Comparison of ENCODE assay signal across 8 cellular contexts in genomic region chr19:41325640-41325946, GRCh38. TPM values are rescaled to one million over a fixed set of nuclear protein-coding genes. Genes with fewer than 3 reads are reported as not detected.
DNase-seq lines count a peak whose midpoint lies in the region; ATAC-seq and TF ChIP-seq lines count a peak whose summit lies in the region.

No MANE protein-coding gene starts in this region.

- H2BK120ac ChIP-seq in mesendoderm (ENCODE audit: low read depth, low read length): peak overlapping the region; percentile 86

- no peak for DNase-seq in activated CD4-positive, alpha-beta T cell treated with anti-CD3 and anti-CD28 coated beads, Interleukin-2, amount 10 ng/mL, durations not matched to agents 7 days and 5 days
- DNase-seq in activated CD4-positive, alpha-beta T cell treated with anti-CD3 and anti-CD28 coated beads for 1 hour: no peak
- DNase-seq in central memory CD8-positive, alpha-beta T cell (ENCODE audit: low spot score in 2 of 2): no peak
- no peak for DNase-seq in mesendoderm
- no peak for DNase-seq in testis
- DNase-seq in MM.1S: no peak
- DNase-seq in SW480 (ENCODE audit: low spot score): no peak

- no peak overlapping the region for H2AFZ ChIP-seq in MM.1S (ENCODE audit: low read length)

- H4K8ac ChIP-seq in mesendoderm (ENCODE audit: low read depth, low read length): peak overlapping the region; percentile 30

- H4K20me1 ChIP-seq in MM.1S (ENCODE audit: insufficient read depth, low read length): no peaks in the 10 kb centered on the region

- H3K4me2 ChIP-seq in mesendoderm (ENCODE audit: low read length) (peak overlapping the region; percentile 39), MM.1S (ENCODE audit: low read depth, low read length) (no peak overlapping the region)

- peaks cover 65% of the 10 kb centered on the region for H3K4me1 Mint-ChIP-seq in activated CD4-positive, alpha-beta T cell treated with anti-CD3 and anti-CD28 coated beads, Interleukin-2, amount 10 ng/mL, durations not matched to agents 7 days and 5 days
- H3K4me1 Mint-ChIP-seq in central memory CD8-positive, alpha-beta T cell: peaks cover 63% of the 10 kb centered on the region

- H2BK15ac ChIP-seq in mesendoderm (replicated peaks; ENCODE audit: low read depth): no peak overlapping the region

- H3K79me2 ChIP-seq in mesendoderm (ENCODE audit: control insufficient read depth, insufficient read depth, low read length): peaks cover 2% of the 10 kb centered on the region
- peaks cover 3% of the 10 kb centered on the region; the same call in 1 of the 2 replicates for H3K79me2 ChIP-seq in MM.1S (ENCODE audit: low read length)

- peaks cover 39% of the 10 kb centered on the region for H3K4me1 ChIP-seq in mesendoderm (ENCODE audit: control insufficient read depth, low read depth, low read length)
- H3K4me1 ChIP-seq in testis: peaks cover 51% of the 10 kb centered on the region
- H3K4me1 ChIP-seq in MM.1S (ENCODE audit: low read length): peaks cover 18% of the 10 kb centered on the region

- no peak for TF ChIP-seq POLR2A in testis (IDR thresholded peaks at IDR 0.05)

- no peaks in the 10 kb centered on the region for H3K9me2 ChIP-seq in MM.1S (replicated peaks; ENCODE audit: insufficient read depth, low read length)

- no peak overlapping the region for H4K5ac ChIP-seq in mesendoderm (ENCODE audit: low read length)

- H2BK5ac ChIP-seq in mesendoderm (ENCODE audit: low read length): peak overlapping the region; percentile 100

- POLR2A ChIA-PET in activated CD4-positive, alpha-beta T cell treated with anti-CD3 and anti-CD28 coated beads, Interleukin-2, amount 10 ng/mL, durations not matched to agents 7 days and 5 days (lab: Charles Lee): no interaction called here

- intact Hi-C loops in testis (cut with DNase I; ENCODE audit: low total_unique reads): no loop called here

- WGBS in mesendoderm (ENCODE audit: extremely low coverage, insufficient coverage, low lambda C conversion rate): no CpG with 5 or more reads among the region's 10 CpGs
- 26 to 33% methylated on average over 5 to 7 of the region's 10 CpGs for WGBS in testis, 2 donors

- H3K9me3 ChIP-seq in testis: no peaks in the 10 kb centered on the region
- H3K9me3 ChIP-seq in MM.1S (replicated peaks; ENCODE audit: insufficient read depth, low read length): no peaks in the 10 kb centered on the region

- no peaks in the 10 kb centered on the region for H3K9me3 Mint-ChIP-seq in activated CD4-positive, alpha-beta T cell treated with anti-CD3 and anti-CD28 coated beads, Interleukin-2, amount 10 ng/mL, durations not matched to agents 7 days and 5 days
- no peaks in the 10 kb centered on the region for H3K9me3 Mint-ChIP-seq in central memory CD8-positive, alpha-beta T cell

- H3K27me3 ChIP-seq in mesendoderm (ENCODE audit: insufficient read depth, low read length, poor library complexity) (no peaks in the 10 kb centered on the region), testis (no peaks in the 10 kb centered on the region), MM.1S (replicated peaks; ENCODE audit: insufficient read depth, low read length) (no peaks in the 10 kb centered on the region)

- peaks cover 1% of the 10 kb centered on the region for H3K36me3 ChIP-seq in mesendoderm (ENCODE audit: control insufficient read depth, insufficient read depth, low read length)
- H3K36me3 ChIP-seq in testis (ENCODE audit: low read depth, missing control alignments): no peaks in the 10 kb centered on the region
- no peaks in the 10 kb centered on the region for H3K36me3 ChIP-seq in MM.1S (replicated peaks; ENCODE audit: insufficient read depth, low read length)

- CTCF ChIA-PET in activated CD4-positive, alpha-beta T cell treated with anti-CD3 and anti-CD28 coated beads, Interleukin-2, amount 10 ng/mL, durations not matched to agents 7 days and 5 days (lab: Charles Lee): interaction anchor here (0.6 to 1.7 kb wide), 4 partner anchors 9 to 893 kb away, joined by 3 to 10 read pairs (median 6); no protein-coding TSS in a partner anchor

- peak overlapping the region; percentile 57 for H2AK5ac ChIP-seq in mesendoderm (ENCODE audit: low read length)

- H3K23ac ChIP-seq in mesendoderm (ENCODE audit: low read length): no peak overlapping the region

- peak overlapping the region; percentile 70 for H3K9ac ChIP-seq in mesendoderm (ENCODE audit: low read length)
- no peak overlapping the region for H3K9ac ChIP-seq in MM.1S (ENCODE audit: low read length)

- peaks cover 2% of the 10 kb centered on the region for H3K79me1 ChIP-seq in mesendoderm (ENCODE audit: low read length)

- TF ChIP-seq CTCF in testis (IDR thresholded peaks at IDR 0.05) (no peak), MM.1S (IDR thresholded peaks at IDR 0.05; ENCODE audit: low read length) (no peak)

- ATAC-seq in central memory CD8-positive, alpha-beta T cell (replicated peaks; ENCODE audit: extremely low read depth, poor library complexity, severe bottlenecking): no peak
- no peak for ATAC-seq in GM21528 (IDR thresholded peaks at IDR 0.05; ENCODE audit: low FRiP score, unreplicated experiment)

- no peak overlapping the region for H3K4me3 ChIP-seq in mesendoderm (ENCODE audit: low read length)
- no peak overlapping the region for H3K4me3 ChIP-seq in testis
- H3K4me3 ChIP-seq in MM.1S (ENCODE audit: low read length): no peak overlapping the region

- H3K27ac ChIP-seq in mesendoderm (ENCODE audit: low read depth, low read length): peak overlapping the region; percentile 99
- peak overlapping the region; percentile 84 to 88 for H3K27ac ChIP-seq in testis
- no peak overlapping the region for H3K27ac ChIP-seq in MM.1S (ENCODE audit: low read length)

- peaks cover 28% of the 10 kb centered on the region for H3F3A ChIP-seq in MM.1S (ENCODE audit: insufficient read depth, low read length)

- H3K18ac ChIP-seq in mesendoderm (ENCODE audit: low read length): peak overlapping the region; percentile 86

- H3K4ac ChIP-seq in mesendoderm (ENCODE audit: low read depth, low read length): peak overlapping the region; percentile 92

- H3K27ac Mint-ChIP-seq in activated CD4-positive, alpha-beta T cell treated with anti-CD3 and anti-CD28 coated beads, Interleukin-2, amount 10 ng/mL, durations not matched to agents 7 days and 5 days: peak overlapping the region; percentile 82
- H3K27ac Mint-ChIP-seq in central memory CD8-positive, alpha-beta T cell (ENCODE audit: low read depth): peak overlapping the region; percentile 96

- H3K56ac ChIP-seq in mesendoderm (ENCODE audit: low read length): peak overlapping the region; percentile 95

- no peaks in the 10 kb centered on the region for H3K27me3 Mint-ChIP-seq in activated CD4-positive, alpha-beta T cell treated with anti-CD3 and anti-CD28 coated beads, Interleukin-2, amount 10 ng/mL, durations not matched to agents 7 days and 5 days
- no peaks in the 10 kb centered on the region for H3K27me3 Mint-ChIP-seq in central memory CD8-positive, alpha-beta T cell

- no peak overlapping the region for H3K4me3 Mint-ChIP-seq in activated CD4-positive, alpha-beta T cell treated with anti-CD3 and anti-CD28 coated beads, Interleukin-2, amount 10 ng/mL, durations not matched to agents 7 days and 5 days
- peak overlapping the region; percentile 70 for H3K4me3 Mint-ChIP-seq in central memory CD8-positive, alpha-beta T cell

- H3K36me3 Mint-ChIP-seq in activated CD4-positive, alpha-beta T cell treated with anti-CD3 and anti-CD28 coated beads, Interleukin-2, amount 10 ng/mL, durations not matched to agents 7 days and 5 days (ENCODE audit: low read depth): peaks cover 47% of the 10 kb centered on the region
- peaks cover 78% of the 10 kb centered on the region for H3K36me3 Mint-ChIP-seq in central memory CD8-positive, alpha-beta T cell (ENCODE audit: insufficient read depth)

RNA-seq across cellular contexts. Expression of gene CCDC97, which starts 15.6 kb away (rescaled TPM):
- total RNA-seq in activated CD4-positive, alpha-beta T cell treated with anti-CD3 and anti-CD28 coated beads, Interleukin-2, amount 10 ng/mL, durations not matched to agents 7 days and 5 days: 10 to 100 TPM; 50.4 to 51.7 TPM
- 33.2 TPM for polyA plus RNA-seq in mesendoderm (2013, experiment 1 of 2)
- 32.2 TPM for polyA plus RNA-seq in mesendoderm (2013, experiment 2 of 2)
- total RNA-seq in testis: 10 to 100 TPM; 36.2 to 40.2 TPM
- polyA plus RNA-seq in testis (ENCODE audit: insufficient read depth, low read depth, low replicate concordance): 57.8 TPM

RNA-seq across cellular contexts. Expression of gene TGFB1, which starts 28.1 kb away (rescaled TPM):
- 100 to 1,000 TPM; 194 TPM for total RNA-seq in activated CD4-positive, alpha-beta T cell treated with anti-CD3 and anti-CD28 coated beads, Interleukin-2, amount 10 ng/mL, durations not matched to agents 7 days and 5 days
- polyA plus RNA-seq in mesendoderm (2013, experiment 1 of 2): 36.8 TPM
- polyA plus RNA-seq in mesendoderm (2013, experiment 2 of 2): 35.2 TPM
- total RNA-seq in testis: 10 to 100 TPM; 12.7 to 17.0 TPM
- 19.8 TPM for polyA plus RNA-seq in testis (ENCODE audit: insufficient read depth, low read depth, low replicate concordance)

RNA-seq across cellular contexts. Expression of gene B9D2, which starts 38.4 kb away (rescaled TPM):
- 10 to 100 TPM; 11.6 to 11.7 TPM for total RNA-seq in activated CD4-positive, alpha-beta T cell treated with anti-CD3 and anti-CD28 coated beads, Interleukin-2, amount 10 ng/mL, durations not matched to agents 7 days and 5 days
- 3.4 TPM for polyA plus RNA-seq in mesendoderm (2013, experiment 1 of 2)
- 3.5 TPM for polyA plus RNA-seq in mesendoderm (2013, experiment 2 of 2)
- total RNA-seq in testis: 10 to 100 TPM in 1 of 2 donors, 1 to 10 TPM in 1; 6.7 to 13.5 TPM
- polyA plus RNA-seq in testis (ENCODE audit: insufficient read depth, low read depth, low replicate concordance): 14.6 TPM

RNA-seq across cellular contexts. Expression of gene TMEM91, which starts 50.7 kb away (rescaled TPM):
- 1 to 10 TPM; 5.4 to 5.6 TPM for total RNA-seq in activated CD4-positive, alpha-beta T cell treated with anti-CD3 and anti-CD28 coated beads, Interleukin-2, amount 10 ng/mL, durations not matched to agents 7 days and 5 days
- polyA plus RNA-seq in mesendoderm (2013, experiment 1 of 2): 3.0 TPM
- 2.9 TPM for polyA plus RNA-seq in mesendoderm (2013, experiment 2 of 2)
- 10 to 100 TPM; 17.0 to 32.9 TPM for total RNA-seq in testis
- polyA plus RNA-seq in testis (ENCODE audit: insufficient read depth, low read depth, low replicate concordance): 33.2 TPM

Comparison
In these comparisons a context has a peak if more than half of its experiments do, and no peak if none do; other contexts are left out.
1. RNA of gene TGFB1, which starts 28.1 kb away (total RNA-seq): 194 TPM in activated CD4-positive, alpha-beta T cell treated with anti-CD3 and anti-CD28 coated beads, Interleukin-2, amount 10 ng/mL, durations not matched to agents 7 days and 5 days; 12.7 to 17.0 TPM in testis; every median in the first group is over 10 times any median in the second.